8 cellular contexts compared by ENCODE assay signal in genomic region chr22:42300286-42301071, GRCh38. TPM values are rescaled to one million over a fixed set of nuclear protein-coding genes. Genes with fewer than 3 reads are reported as not detected.
DNase-seq lines count a peak whose midpoint lies in the region; ATAC-seq, FAIRE-seq and TF ChIP-seq lines count a peak whose summit lies in the region.

No MANE protein-coding gene starts in this region.

- intact Hi-C loops in ovary (cut with DNase I), result no loop called here

- TF ChIP-seq EP300 in ovary (IDR thresholded peaks at IDR 0.05), result no peak

- peak overlapping the region; percentile 89 for H3K27ac Mint-ChIP-seq in activated naive CD8-positive, alpha-beta T cell treated with anti-CD3 and anti-CD28 coated beads, Interleukin-2, amount 10 ng/mL, durations not matched to agents 7 days and 5 days

- H3K9me3 ChIP-seq in neuron (ENCODE audit: low read length) (no peaks in the 10 kb centered on the region), ovary (no peaks in the 10 kb centered on the region)

- peaks cover 5% of the 10 kb centered on the region for H3K27me3 Mint-ChIP-seq in activated naive CD8-positive, alpha-beta T cell treated with anti-CD3 and anti-CD28 coated beads, Interleukin-2, amount 10 ng/mL, durations not matched to agents 7 days and 5 days

- 37 to 46% (median 43%) methylated on average over 10 of the region's 10 CpGs for WGBS in ovary, 3 donors

- no peak overlapping the region for H2AFZ ChIP-seq in neuron (ENCODE audit: low read depth, low read length)

- H3K4me1 ChIP-seq in neuron (ENCODE audit: insufficient read depth, low read length) (peaks cover 30% of the 10 kb centered on the region), ovary (ENCODE audit: insufficient read depth) (peaks cover 8% of the 10 kb centered on the region)

- no peak for FAIRE-seq in frontal cortex (lab: Jason Lieb, UNC)

- no peak for TF ChIP-seq CTCF in ovary (IDR thresholded peaks at IDR 0.05)

- no peaks in the 10 kb centered on the region for H3K36me3 Mint-ChIP-seq in activated naive CD8-positive, alpha-beta T cell treated with anti-CD3 and anti-CD28 coated beads, Interleukin-2, amount 10 ng/mL, durations not matched to agents 7 days and 5 days

- TF ChIP-seq POLR2A in ovary (IDR thresholded peaks at IDR 0.05), result no peak

- no peak overlapping the region for H3K27ac ChIP-seq in ovary

- H3K4me1 Mint-ChIP-seq in activated naive CD8-positive, alpha-beta T cell treated with anti-CD3 and anti-CD28 coated beads, Interleukin-2, amount 10 ng/mL, durations not matched to agents 7 days and 5 days, result peaks cover 33% of the 10 kb centered on the region

- ATAC-seq in GM21447 (IDR thresholded peaks at IDR 0.05; ENCODE audit: unreplicated experiment), result peak; percentile 59
- peak; percentile 95 for ATAC-seq in activated naive CD8-positive, alpha-beta T cell treated with anti-CD3 and anti-CD28 coated beads, Interleukin-2, amount 10 ng/mL, durations not matched to agents 7 days and 5 days (ENCODE audit: low read depth)
- no peak for ATAC-seq in HG02973 (IDR thresholded peaks at IDR 0.05; ENCODE audit: unreplicated experiment)
- ATAC-seq in GM18517 (IDR thresholded peaks at IDR 0.05; ENCODE audit: unreplicated experiment), result no peak

- POLR2A ChIA-PET in activated naive CD8-positive, alpha-beta T cell treated with anti-CD3 and anti-CD28 coated beads, Interleukin-2, amount 10 ng/mL, durations not matched to agents 7 days and 5 days (lab: Charles Lee), result no interaction called here

- peak overlapping the region; percentile 77 for H3K4me3 Mint-ChIP-seq in activated naive CD8-positive, alpha-beta T cell treated with anti-CD3 and anti-CD28 coated beads, Interleukin-2, amount 10 ng/mL, durations not matched to agents 7 days and 5 days

- H3K36me3 ChIP-seq in neuron (ENCODE audit: insufficient read depth, low read length) (no peaks in the 10 kb centered on the region), ovary (no peaks in the 10 kb centered on the region)

- DNase-seq in OCI-M1 (lab: John Stamatoyannopoulos, UW) (peak; percentile 77), ovary (no peak), frontal cortex (ENCODE audit: low spot score in 2 of 2) (no peak)
- DNase-seq in activated naive CD8-positive, alpha-beta T cell treated with anti-CD3 and anti-CD28 coated beads, Interleukin-2, amount 10 ng/mL, durations not matched to agents 7 days and 5 days, result peak; percentile 53

- no peaks in the 10 kb centered on the region for H3K27me3 ChIP-seq in neuron (ENCODE audit: insufficient read depth, low read length)
- no peaks in the 10 kb centered on the region for H3K27me3 ChIP-seq in ovary

- no peaks in the 10 kb centered on the region for H3K9me3 Mint-ChIP-seq in activated naive CD8-positive, alpha-beta T cell treated with anti-CD3 and anti-CD28 coated beads, Interleukin-2, amount 10 ng/mL, durations not matched to agents 7 days and 5 days

- H3K4me3 ChIP-seq in neuron (ENCODE audit: low read length) (peak overlapping the region; percentile 13), ovary (no peak overlapping the region)

RNA-seq across cellular contexts. Expression of gene TCF20, which starts 30.0 kb away (rescaled TPM):
- total RNA-seq in activated naive CD8-positive, alpha-beta T cell treated with anti-CD3 and anti-CD28 coated beads, Interleukin-2, amount 10 ng/mL, durations not matched to agents 7 days and 5 days, result 10 to 100 TPM; 77.0 to 87.4 TPM
- total RNA-seq in ovary (10 to 100 TPM; 18.1 to 42.0 (median 36.8) TPM), frontal cortex (60.3 TPM)
- 10 to 100 TPM; 12.4 to 15.1 TPM for polyA plus RNA-seq in ovary

Comparison
In these comparisons a context has a peak if more than half of its experiments do, and no peak if none do; other contexts are left out.
1. ATAC-seq: peak in GM21447 (single experiment) and activated naive CD8-positive, alpha-beta T cell treated with anti-CD3 and anti-CD28 coated beads, Interleukin-2, amount 10 ng/mL, durations not matched to agents 7 days and 5 days (single experiment); none in HG02973 (single experiment) and GM18517 (single experiment).
2. DNase-seq: peak in OCI-M1 (single experiment) and activated naive CD8-positive, alpha-beta T cell treated with anti-CD3 and anti-CD28 coated beads, Interleukin-2, amount 10 ng/mL, durations not matched to agents 7 days and 5 days (single experiment); none in ovary (0 of 5) and frontal cortex (0 of 2).